ENCODE assay signal across 19 cellular contexts in genomic region chr4:41380758-41381157, GRCh38.
"Had no signal": no experiment of that assay in that cellular context is flagged by ENCODE, and none has a peak within 500 bp of the region (broad histone marks: within the 10 kb centered on the region; RNA-seq: fewer than 3 reads in every experiment).

No MANE protein-coding gene starts in this region.

- H3K9me3 ChIP-seq: prostate gland, thoracic aorta had no signal

- H3K27me3 ChIP-seq: spleen had no signal

- H3K4me1 ChIP-seq: parathyroid adenoma had no signal

- FAIRE-seq: endothelial cell of umbilical vein, kidney had no signal

- H3K4me3 ChIP-seq: prostate gland, spleen, thoracic aorta had no signal

- ATAC-seq: effector memory CD8-positive, alpha-beta T cell; left colon; naive thymus-derived CD4-positive, alpha-beta T cell; sciatic nerve; stimulated activated naive B cell treated with anti-CD40 and anti-IgM and Interleukin-4, amounts not matched to agents 10 μg/mL and 1 μg/mL and 100 μg/mL, for 72 hours; stimulated activated naive CD8-positive, alpha-beta T cell treated with anti-CD3 and anti-CD28 coated beads, Interleukin-15, amount 100 ng/mL, for 72 hours had no signal

- DNase-seq: effector memory CD8-positive, alpha-beta T cell; erythroblast; immature natural killer cell; kidney; left colon; naive thymus-derived CD4-positive, alpha-beta T cell; nephron progenitor cell; spleen; stimulated activated CD4-positive, alpha-beta T cell treated with anti-CD3 and anti-CD28 coated beads, Interleukin-15, amount 100 ng/mL, for 24 hours; stimulated activated CD4-positive, alpha-beta T cell treated with anti-CD3 and anti-CD28 coated beads, Interleukin-1b, Interleukin-23, amount 100 ng/mL, for 48 hours; stimulated activated CD4-positive, alpha-beta T cell treated with anti-CD3 and anti-CD28 coated beads, Interleukin-4, amount 100 ng/mL, for 24 hours; stimulated activated naive B cell treated with anti-CD40 and anti-IgM and Interleukin-4, amounts not matched to agents 10 μg/mL and 1 μg/mL and 100 μg/mL, for 72 hours; stimulated activated naive CD8-positive, alpha-beta T cell treated with anti-CD3 and anti-CD28 coated beads, Interleukin-15, amount 100 ng/mL, for 72 hours; trophoblast cell had no signal

- H3K36me3 ChIP-seq: prostate gland, spleen, thoracic aorta had no signal

- H3K27ac ChIP-seq: parathyroid adenoma, prostate gland, spleen, thoracic aorta had no signal
